Comparison of ENCODE assay signal across 19 cellular contexts in genomic region chr20:44400671-44401051, GRCh38. TPM values are rescaled to one million over a fixed set of nuclear protein-coding genes. Genes with fewer than 3 reads are reported as not detected.
DNase-seq lines count a peak whose midpoint lies in the region; ATAC-seq and TF ChIP-seq lines count a peak whose summit lies in the region.
"Had no signal": no experiment of that assay in that cellular context is flagged by ENCODE, and none has a peak within 500 bp of the region (broad histone marks: within the 10 kb centered on the region; RNA-seq: fewer than 3 reads in every experiment).

No MANE protein-coding gene starts in this region.

- DNase-seq in SW480 (ENCODE audit: low spot score) = peak; percentile 30
- peak; percentile 35 for DNase-seq in colonic mucosa
- no peak for DNase-seq in mesenchymal stem cell
- DNase-seq in activated CD8-positive, alpha-beta T cell treated with anti-CD3 and anti-CD28 coated beads, Interleukin-2, amount 10 ng/mL, durations not matched to agents 7 days and 5 days = no peak
- DNase-seq: BE2C; CD4-positive, alpha-beta T cell; DMS79 treated with DMSO at 0.1 percent for 48 hours; NCI-H1105; NCI-H187 treated with DMSO at 0.1 percent for 48 hours; SJCRH30 had no signal

- no peaks in the 10 kb centered on the region for H3K27me3 ChIP-seq in colonic mucosa
- no peaks in the 10 kb centered on the region for H3K27me3 ChIP-seq in mucosa of rectum (ENCODE audit: control insufficient read depth in 2 of 2, insufficient read depth in 2 of 2, low read length in 2 of 2)
- peaks cover 33 to 85% of the 10 kb centered on the region in 2 experiments for H3K27me3 ChIP-seq in mesenchymal stem cell (ENCODE audit: control insufficient read depth in 1 of 2, insufficient read depth in 1 of 2, low read length in 2 of 2)
- H3K27me3 ChIP-seq: BE2C had no signal

- H3K4ac ChIP-seq in mesenchymal stem cell (ENCODE audit: low read depth in 1 of 2, low read length in 2 of 2) = no peak overlapping the region

- H3K27ac ChIP-seq in colonic mucosa (peak overlapping the region; percentile 80), mucosa of rectum (ENCODE audit: low read depth in 2 of 2, low read length in 2 of 2) (peak overlapping the region; percentile 93 to 96), mesenchymal stem cell (ENCODE audit: low read length, poor library complexity, severe bottlenecking) (no peak overlapping the region)
- H3K27ac ChIP-seq: RWPE1, SJCRH30 had no signal

- no peak for TF ChIP-seq CTCF in colonic mucosa (IDR thresholded peaks at IDR 0.05)

- no peak overlapping the region for H3K4me3 Mint-ChIP-seq in activated CD8-positive, alpha-beta T cell treated with anti-CD3 and anti-CD28 coated beads, Interleukin-2, amount 10 ng/mL, durations not matched to agents 7 days and 5 days
- H3K4me3 Mint-ChIP-seq: CD4-positive, alpha-beta T cell; IgD-negative memory B cell had no signal

- POLR2A ChIA-PET in activated CD8-positive, alpha-beta T cell treated with anti-CD3 and anti-CD28 coated beads, Interleukin-2, amount 10 ng/mL, durations not matched to agents 7 days and 5 days (lab: Charles Lee) = no interaction called here

- H2AFZ ChIP-seq in mesenchymal stem cell (ENCODE audit: low read depth, low read length) = no peak overlapping the region

- intact Hi-C loops in colonic mucosa (cut with DNase I) = no loop called here

- H3K4me1 ChIP-seq in colonic mucosa = no peaks in the 10 kb centered on the region
- H3K4me1 ChIP-seq in mucosa of rectum (ENCODE audit: control insufficient read depth in 2 of 2, insufficient read depth in 2 of 2, low read length in 2 of 2) = peaks cover 34 to 88% of the 10 kb centered on the region in 2 donors
- peaks cover 24% of the 10 kb centered on the region for H3K4me1 ChIP-seq in mesenchymal stem cell (ENCODE audit: control insufficient read depth, insufficient read depth, low read depth, low read length)
- H3K4me1 ChIP-seq: SJCRH30 had no signal

- no peaks in the 10 kb centered on the region for H3K36me3 ChIP-seq in colonic mucosa
- H3K36me3 ChIP-seq in mucosa of rectum (ENCODE audit: control insufficient read depth in 2 of 2, insufficient read depth in 2 of 2, low read length in 2 of 2) = peaks cover 4 to 13% of the 10 kb centered on the region in 2 donors
- H3K36me3 ChIP-seq in mesenchymal stem cell (ENCODE audit: control insufficient read depth in 1 of 2, insufficient read depth in 2 of 2, low read depth in 1 of 2, low read length in 2 of 2) = no peaks in the 10 kb centered on the region
- H3K36me3 ChIP-seq: BE2C, SJCRH30 had no signal

- CTCF ChIA-PET in activated CD8-positive, alpha-beta T cell treated with anti-CD3 and anti-CD28 coated beads, Interleukin-2, amount 10 ng/mL, durations not matched to agents 7 days and 5 days (lab: Charles Lee) = no interaction called here

- no peak for ATAC-seq in HG02798 (IDR thresholded peaks at IDR 0.05; ENCODE audit: poor library complexity, unreplicated experiment)
- ATAC-seq in GM19351 (IDR thresholded peaks at IDR 0.05; ENCODE audit: unreplicated experiment) = no peak
- no peak for ATAC-seq in activated CD8-positive, alpha-beta T cell treated with anti-CD3 and anti-CD28 coated beads, Interleukin-2, amount 10 ng/mL, durations not matched to agents 7 days and 5 days

- H2BK15ac ChIP-seq in mesenchymal stem cell (ENCODE audit: low read depth, poor library complexity, severe bottlenecking) = no peak overlapping the region

- H2BK120ac ChIP-seq in mesenchymal stem cell (ENCODE audit: low read depth, low read length) = no peak overlapping the region

- H3K9me3 ChIP-seq in colonic mucosa (no peaks in the 10 kb centered on the region), mucosa of rectum (ENCODE audit: control insufficient read depth in 2 of 2, low read length in 2 of 2) (no peaks in the 10 kb centered on the region), mesenchymal stem cell (ENCODE audit: control insufficient read depth, low read length) (no peaks in the 10 kb centered on the region)
- H3K9me3 ChIP-seq: BE2C, SJCRH30 had no signal

- H3K14ac ChIP-seq in mesenchymal stem cell (ENCODE audit: low read length in 2 of 2) = no peak overlapping the region

- H3K4me3 ChIP-seq in colonic mucosa = no peak overlapping the region
- H3K4me3 ChIP-seq in mucosa of rectum (ENCODE audit: low read length in 2 of 2) = peak overlapping the region; percentile 15 to 85
- no peak overlapping the region for H3K4me3 ChIP-seq in mesenchymal stem cell (ENCODE audit: insufficient read depth in 1 of 2, low read depth in 1 of 2, low read length in 2 of 2)
- H3K4me3 ChIP-seq: SJCRH30 had no signal

- no peak overlapping the region for H2AK5ac ChIP-seq in mesenchymal stem cell (ENCODE audit: low read length, severe bottlenecking)

- H3K4me2 ChIP-seq in mesenchymal stem cell (ENCODE audit: low read length, poor library complexity, severe bottlenecking) = no peak overlapping the region

- H3K4me1 Mint-ChIP-seq in activated CD8-positive, alpha-beta T cell treated with anti-CD3 and anti-CD28 coated beads, Interleukin-2, amount 10 ng/mL, durations not matched to agents 7 days and 5 days (ENCODE audit: low read depth) = no peaks in the 10 kb centered on the region
- H3K4me1 Mint-ChIP-seq: IgD-negative memory B cell had no signal

- no peaks in the 10 kb centered on the region for H3K79me1 ChIP-seq in mesenchymal stem cell (replicated peaks; ENCODE audit: low read length, poor library complexity, severe bottlenecking)

- H4K8ac ChIP-seq in mesenchymal stem cell (ENCODE audit: low read length) = no peak overlapping the region

- peaks cover 9% of the 10 kb centered on the region for H3K27me3 Mint-ChIP-seq in activated CD8-positive, alpha-beta T cell treated with anti-CD3 and anti-CD28 coated beads, Interleukin-2, amount 10 ng/mL, durations not matched to agents 7 days and 5 days (ENCODE audit: low read depth)

- H3K27ac Mint-ChIP-seq in activated CD8-positive, alpha-beta T cell treated with anti-CD3 and anti-CD28 coated beads, Interleukin-2, amount 10 ng/mL, durations not matched to agents 7 days and 5 days = no peak overlapping the region
- H3K27ac Mint-ChIP-seq: CD4-positive, alpha-beta T cell; IgD-negative memory B cell had no signal

- no peak overlapping the region for H3K18ac ChIP-seq in mesenchymal stem cell (ENCODE audit: low read depth in 1 of 2, low read length in 2 of 2)

- H3K9me3 Mint-ChIP-seq in activated CD8-positive, alpha-beta T cell treated with anti-CD3 and anti-CD28 coated beads, Interleukin-2, amount 10 ng/mL, durations not matched to agents 7 days and 5 days (ENCODE audit: insufficient read depth) = no peaks in the 10 kb centered on the region
- H3K9me3 Mint-ChIP-seq: CD4-positive, alpha-beta T cell; IgD-negative memory B cell had no signal

- H2BK5ac ChIP-seq in mesenchymal stem cell (ENCODE audit: low read depth, low read length, poor library complexity, severe bottlenecking) = no peak overlapping the region

- H3K9ac ChIP-seq in colonic mucosa (ENCODE audit: low read depth in 2 of 2, low read length in 2 of 2) (peak overlapping the region; percentile 13 to 93), mucosa of rectum (ENCODE audit: low read depth in 1 of 2, low read length in 2 of 2) (peak overlapping the region; percentile 26 to 53), mesenchymal stem cell (ENCODE audit: low read length) (no peak overlapping the region)

- H3K23ac ChIP-seq in mesenchymal stem cell (ENCODE audit: low read length in 2 of 2) = no peak overlapping the region

- WGBS in mesenchymal stem cell = 85% methylated on average over 5 of the region's 6 CpGs

- H2BK12ac ChIP-seq in mesenchymal stem cell (ENCODE audit: low read length in 2 of 2) = no peak overlapping the region

- no peaks in the 10 kb centered on the region for H3K36me3 Mint-ChIP-seq in activated CD8-positive, alpha-beta T cell treated with anti-CD3 and anti-CD28 coated beads, Interleukin-2, amount 10 ng/mL, durations not matched to agents 7 days and 5 days (ENCODE audit: low read depth)
- H3K36me3 Mint-ChIP-seq: IgD-negative memory B cell had no signal

- H4K91ac ChIP-seq in mesenchymal stem cell (ENCODE audit: low read length) = no peak overlapping the region

RNA-seq across cellular contexts. Expression of gene HNF4A, which starts 45.2 kb away (rescaled TPM):
- 100 to 1,000 TPM; 288 to 346 TPM for total RNA-seq in colonic mucosa
- not detected for polyA plus RNA-seq in mesenchymal stem cell (2013, experiment 1 of 2)
- polyA plus RNA-seq in mesenchymal stem cell (2013, experiment 2 of 2) = not detected
- not detected for total RNA-seq in activated CD8-positive, alpha-beta T cell treated with anti-CD3 and anti-CD28 coated beads, Interleukin-2, amount 10 ng/mL, durations not matched to agents 7 days and 5 days
- total RNA-seq: CD4-positive, alpha-beta T cell; H1; LHCN-M2; OCI-LY7; SJCRH30 had no signal
- polyA plus RNA-seq: AG04450, IgD-negative memory B cell had no signal

Comparison
In these comparisons a context has a peak if more than half of its experiments do, and no peak if none do; other contexts are left out.
1. DNase-seq: peak in SW480 (single experiment) and colonic mucosa (single experiment); none in mesenchymal stem cell (single experiment) and activated CD8-positive, alpha-beta T cell treated with anti-CD3 and anti-CD28 coated beads, Interleukin-2, amount 10 ng/mL, durations not matched to agents 7 days and 5 days (single experiment).
2. H3K4me3 ChIP-seq: peak in mucosa of rectum (2 of 2); none in colonic mucosa (single experiment) and mesenchymal stem cell (0 of 2).
3. RNA of gene HNF4A, which starts 45.2 kb away (total RNA-seq): 288 to 346 TPM in colonic mucosa; not detected in activated CD8-positive, alpha-beta T cell treated with anti-CD3 and anti-CD28 coated beads, Interleukin-2, amount 10 ng/mL, durations not matched to agents 7 days and 5 days; every median in the first group is over 100 times any median in the second.